Comparison of ENCODE assay signal across 2 cellular contexts in genomic region chrX:25427873-25428555, GRCh38.
TF ChIP-seq lines count a peak whose summit lies in the region.

No MANE protein-coding gene starts in this region.

TF ChIP-seq in SK-N-SH, 30 proteins besides CTCF, POLR2A, EP300 and RAD21 (continued from another document):
- TF ChIP-seq IRF3 (IDR thresholded peaks at IDR 0.05; ENCODE audit: low read depth, low read length) (no peak), RCOR1 (IDR thresholded peaks at IDR 0.05; ENCODE audit: low read length) (no peak), GATA2 (CRISPR knock-in tag; IDR thresholded peaks at IDR 0.05) (no peak), TAF1 (IDR thresholded peaks at IDR 0.05; ENCODE audit: borderline replicate concordance, low read depth, low read length) (no peak), SIN3A (IDR thresholded peaks at IDR 0.05; ENCODE audit: borderline replicate concordance, low read depth, low read length) (no peak), MAX (IDR thresholded peaks at IDR 0.05; ENCODE audit: low read depth) (no peak), REST (IDR thresholded peaks at IDR 0.05; ENCODE audit: low read depth, low read length) (no peak)
TF ChIP-seq in SK-N-SH: peak in this region for 0.

TF ChIP-seq in SK-N-SH treated with all-trans-retinoic acid at 6 μM for 48 hours, 23 proteins besides CTCF, POLR2A, EP300 and RAD21 (continued from another document):
- TF ChIP-seq TSHZ2 (CRISPR knock-in tag; IDR thresholded peaks at IDR 0.05) (no peak), OSR1 (CRISPR knock-in tag; IDR thresholded peaks at IDR 0.05) (no peak), POU6F1 (CRISPR knock-in tag; IDR thresholded peaks at IDR 0.05; ENCODE audit: borderline replicate concordance, low read depth) (no peak), RARB (CRISPR knock-in tag; IDR thresholded peaks at IDR 0.05) (no peak), ZNF565 (CRISPR knock-in tag; conservative IDR thresholded peaks at IDR 0.05; ENCODE audit: low read depth) (no peak)
